Comparison of ENCODE assay signal across 21 cellular contexts in the genomic region with DNA sequence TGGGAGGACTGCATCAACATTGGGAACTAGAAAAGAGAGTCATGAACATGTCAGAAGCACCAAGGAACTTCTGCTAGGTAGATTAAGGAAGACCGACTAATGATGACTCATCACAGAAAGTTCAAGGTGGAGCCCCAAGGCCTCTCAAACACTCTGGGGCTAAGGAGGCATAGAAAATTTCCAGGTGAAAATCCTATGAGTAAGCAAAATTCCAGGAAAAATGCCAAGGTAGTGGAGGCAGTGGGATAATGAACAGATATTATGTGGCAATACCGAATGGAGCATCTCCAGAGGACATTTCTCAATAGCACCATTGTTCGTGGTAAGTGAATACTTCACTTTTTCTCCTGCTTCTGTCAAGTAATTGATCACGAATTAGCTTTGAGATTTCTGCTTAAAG.
DNase-seq lines count a peak whose midpoint lies in the region; ATAC-seq and TF ChIP-seq lines count a peak whose summit lies in the region.
"Had no signal": no experiment of that assay in that cellular context is flagged by ENCODE, and none has a peak within 500 bp of the region (broad histone marks: within the 10 kb centered on the region; RNA-seq: fewer than 3 reads in every experiment).

No MANE protein-coding gene starts in this region.

- DNase-seq in HFFc6 (peak; percentile 2), RWPE1 (ENCODE audit: low spot score) (peak; percentile 84), epithelial cell of proximal tubule (ENCODE audit: low read depth) (peak; percentile 96), retinal pigment epithelial cell (ENCODE audit: low read depth) (peak; percentile 58), SIG-M5 (lab: John Stamatoyannopoulos, UW) (no peak)
- DNase-seq in activated CD8-positive, alpha-beta memory T cell treated with anti-CD3 and anti-CD28 coated beads, Interleukin-2, amount 10 ng/mL, durations not matched to agents 7 days and 5 days = no peak
- DNase-seq in effector CD4-positive, alpha-beta T cell = no peak
- DNase-seq: activated CD8-positive, alpha-beta memory T cell treated with anti-CD3 and anti-CD28 coated beads for 24 hours; activated naive CD4-positive, alpha-beta T cell treated with anti-CD3 and anti-CD28 coated beads for 36 hours; activated T-cell treated with anti-CD3 and anti-CD28 coated beads, Interleukin-2, amount 50 U/mL, for 48 hours; anterior cingulate cortex; cerebellar nuclear complex; heart left ventricle; lower lobe of right lung; NCI-H1092; NCI-H2029; small intestine; stimulated activated naive CD4-positive, alpha-beta T cell had no signal

- H3K9me3 Mint-ChIP-seq in HFFc6 = peaks cover 6% of the 10 kb centered on the region
- no peaks in the 10 kb centered on the region for H3K9me3 Mint-ChIP-seq in activated CD8-positive, alpha-beta memory T cell treated with anti-CD3 and anti-CD28 coated beads, Interleukin-2, amount 10 ng/mL, durations not matched to agents 7 days and 5 days (ENCODE audit: low read depth)
- H3K9me3 Mint-ChIP-seq: activated naive CD4-positive, alpha-beta T cell treated with anti-CD3 and anti-CD28 coated beads for 36 hours; neural progenitor cell had no signal

- no peak overlapping the region for H3K4me3 Mint-ChIP-seq in HFFc6
- H3K4me3 Mint-ChIP-seq in activated CD8-positive, alpha-beta memory T cell treated with anti-CD3 and anti-CD28 coated beads, Interleukin-2, amount 10 ng/mL, durations not matched to agents 7 days and 5 days = no peak overlapping the region
- H3K4me3 Mint-ChIP-seq: activated naive CD4-positive, alpha-beta T cell treated with anti-CD3 and anti-CD28 coated beads for 36 hours; neural progenitor cell had no signal

- H3K27me3 Mint-ChIP-seq in HFFc6 (ENCODE audit: insufficient read depth) = no peaks in the 10 kb centered on the region
- H3K27me3 Mint-ChIP-seq in activated CD8-positive, alpha-beta memory T cell treated with anti-CD3 and anti-CD28 coated beads, Interleukin-2, amount 10 ng/mL, durations not matched to agents 7 days and 5 days = no peaks in the 10 kb centered on the region
- H3K27me3 Mint-ChIP-seq: progenitor cell of endocrine pancreas had no signal

- H3K4me3 ChIP-seq in epithelial cell of proximal tubule (ENCODE audit: low read depth, low read length) = no peak overlapping the region
- H3K4me3 ChIP-seq in retinal pigment epithelial cell (ENCODE audit: low read length) = no peak overlapping the region
- H3K4me3 ChIP-seq: heart left ventricle, lower lobe of right lung, neural progenitor cell had no signal

- ATAC-seq in activated CD8-positive, alpha-beta memory T cell treated with anti-CD3 and anti-CD28 coated beads, Interleukin-2, amount 10 ng/mL, durations not matched to agents 7 days and 5 days = no peak
- ATAC-seq: heart left ventricle, lower lobe of right lung had no signal

- no peak overlapping the region for H3K27ac Mint-ChIP-seq in HFFc6
- H3K27ac Mint-ChIP-seq in activated CD8-positive, alpha-beta memory T cell treated with anti-CD3 and anti-CD28 coated beads, Interleukin-2, amount 10 ng/mL, durations not matched to agents 7 days and 5 days = no peak overlapping the region
- H3K27ac Mint-ChIP-seq: activated naive CD4-positive, alpha-beta T cell treated with anti-CD3 and anti-CD28 coated beads for 36 hours; neural progenitor cell; progenitor cell of endocrine pancreas had no signal

- CTCF ChIA-PET in RWPE1 (lab: Yijun Ruan, JAX) = no interaction called here
- CTCF ChIA-PET in activated CD8-positive, alpha-beta memory T cell treated with anti-CD3 and anti-CD28 coated beads, Interleukin-2, amount 10 ng/mL, durations not matched to agents 7 days and 5 days (lab: Charles Lee) = no interaction called here

- POLR2A ChIA-PET in RWPE1 (lab: Yijun Ruan, JAX; ENCODE audit: low non-redundant PET) = no interaction called here

- H3K36me3 Mint-ChIP-seq in HFFc6 (ENCODE audit: low read depth) = no peaks in the 10 kb centered on the region
- no peaks in the 10 kb centered on the region for H3K36me3 Mint-ChIP-seq in activated CD8-positive, alpha-beta memory T cell treated with anti-CD3 and anti-CD28 coated beads, Interleukin-2, amount 10 ng/mL, durations not matched to agents 7 days and 5 days
- H3K36me3 Mint-ChIP-seq: neural progenitor cell had no signal

- H3K27ac ChIP-seq in RWPE1 = no peak overlapping the region
- H3K27ac ChIP-seq: heart left ventricle, KMS-11, lower lobe of right lung, neural progenitor cell had no signal

- TF ChIP-seq CTCF in HFFc6 (IDR thresholded peaks at IDR 0.05) (no peak), RWPE1 (conservative IDR thresholded peaks at IDR 0.05; ENCODE audit: low read depth) (no peak), epithelial cell of proximal tubule (conservative IDR thresholded peaks at IDR 0.05; ENCODE audit: low read depth, low read length) (no peak), retinal pigment epithelial cell (conservative IDR thresholded peaks at IDR 0.05; ENCODE audit: low read depth, low read length) (no peak)

- H3K4me1 Mint-ChIP-seq in HFFc6 (ENCODE audit: low read depth) = no peaks in the 10 kb centered on the region; the same call in 1 of the 2 replicates
- H3K4me1 Mint-ChIP-seq in activated CD8-positive, alpha-beta memory T cell treated with anti-CD3 and anti-CD28 coated beads, Interleukin-2, amount 10 ng/mL, durations not matched to agents 7 days and 5 days = no peaks in the 10 kb centered on the region

Comparison
In these comparisons a context has a peak if more than half of its experiments do, and no peak if none do; other contexts are left out.
1. DNase-seq: peak in HFFc6 (single experiment), RWPE1 (single experiment), epithelial cell of proximal tubule (single experiment) and retinal pigment epithelial cell (single experiment); none in SIG-M5 (single experiment), activated CD8-positive, alpha-beta memory T cell treated with anti-CD3 and anti-CD28 coated beads, Interleukin-2, amount 10 ng/mL, durations not matched to agents 7 days and 5 days (single experiment) and effector CD4-positive, alpha-beta T cell (single experiment).